Comparison of ENCODE assay signal across 24 cellular contexts in genomic region chr9:17472126-17472525, GRCh38.
"Had no signal": no experiment of that assay in that cellular context is flagged by ENCODE, and none has a peak within 500 bp of the region (broad histone marks: within the 10 kb centered on the region; RNA-seq: fewer than 3 reads in every experiment).

No MANE protein-coding gene starts in this region.

- ATAC-seq: activated CD4-positive, alpha-beta T cell treated with anti-CD3 and anti-CD28 coated beads for 36 hours; esophagus mucosa; heart right ventricle; mucosa of descending colon; natural killer cell treated with Interleukin-12 subunit alpha and Interleukin-12 subunit beta and Interleukin-15 and Interleukin-18, amount 100 ng/mL, for 72 hours; sciatic nerve; stimulated activated effector memory CD8-positive, alpha-beta T cell treated with anti-CD3 and anti-CD28 coated beads, Interleukin-12 subunit alpha, Interleukin-12 subunit beta, amount 100 ng/mL, for 72 hours; T-cell had no signal

- FAIRE-seq: small intestine, urothelium cell line had no signal

- H3K9me3 ChIP-seq: heart right ventricle, left ventricle myocardium inferior, mucosa of descending colon, ovary, thoracic aorta had no signal

- DNase-seq: activated CD4-positive, alpha-beta T cell treated with anti-CD3 and anti-CD28 coated beads for 36 hours; activated CD4-positive, alpha-beta T cell treated with anti-CD3 and anti-CD28 coated beads, Interleukin-2, amount 50 U/mL, for 4 hours; activated CD4-positive, CD25-positive, alpha-beta regulatory T cell; activated effector memory CD4-positive, alpha-beta T cell treated with anti-CD3 and anti-CD28 coated beads, Interleukin-2, amount 50 U/mL, for 16 hours; activated naive CD4-positive, alpha-beta T cell treated with anti-CD3 and anti-CD28 coated beads, Interleukin-2, amount 50 U/mL, for 16 hours; activated T-cell treated with anti-CD3 and anti-CD28 coated beads, Interleukin-2, amount 50 U/mL, for 1 hour; amniotic stem cell; central memory CD4-positive, alpha-beta T cell; endodermal cell; foreskin melanocyte; heart right ventricle; left ventricle myocardium inferior; mucosa of descending colon; ovary; small intestine; stimulated activated CD4-positive, alpha-beta T cell treated with anti-CD3 and anti-CD28 coated beads, Interleukin-4, amount 100 ng/mL, for 24 hours; T-cell had no signal

- H3K4me1 ChIP-seq: heart right ventricle, left ventricle myocardium inferior had no signal

- H3K27me3 ChIP-seq: heart right ventricle, ovary had no signal

- H3K4me3 ChIP-seq: heart right ventricle, left ventricle myocardium inferior, lung, mucosa of descending colon, ovary, thoracic aorta had no signal

- H3K27ac ChIP-seq: heart right ventricle, left ventricle myocardium inferior, ovary, thoracic aorta had no signal

- H3K36me3 ChIP-seq: ovary, thoracic aorta had no signal
